In the genomic region with DNA sequence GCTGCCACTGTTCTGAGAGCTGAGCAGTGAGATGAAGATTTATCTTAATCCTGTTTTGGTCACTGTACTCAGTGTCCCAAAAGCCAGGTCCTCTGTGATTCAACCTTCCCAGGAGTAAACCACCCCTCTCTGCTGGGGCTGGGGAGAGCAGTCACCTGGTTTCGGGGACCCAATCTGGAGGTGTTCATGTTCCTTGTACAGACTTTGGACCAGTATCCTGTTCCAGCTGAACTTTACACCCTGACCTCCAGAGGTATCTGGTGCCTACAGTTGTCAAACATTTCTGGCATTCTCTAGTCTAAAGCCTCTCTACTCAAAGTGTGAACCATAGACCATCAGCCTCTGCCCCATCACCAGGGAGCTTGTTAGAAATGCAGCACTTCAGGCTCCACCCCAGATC, we compare ENCODE assay signal across 17 cellular contexts. TPM values are rescaled to one million over a fixed set of nuclear protein-coding genes. Genes with fewer than 3 reads are reported as not detected.
DNase-seq lines count a peak whose midpoint lies in the region; ATAC-seq, FAIRE-seq and TF ChIP-seq lines count a peak whose summit lies in the region.
"Had no signal": no experiment of that assay in that cellular context is flagged by ENCODE, and none has a peak within 500 bp of the region (broad histone marks: within the 10 kb centered on the region; RNA-seq: fewer than 3 reads in every experiment).

No MANE protein-coding gene starts in this region.

- H2AFZ ChIP-seq in HepG2 (ENCODE audit: low read length), result no peak overlapping the region

- TF ChIP-seq EP300 in HepG2 (IDR thresholded peaks at IDR 0.05; ENCODE audit: low read depth in 2 of 2, low read length in 2 of 2) (peak in 1 of 2 experiments; percentile 72; a peak in 2 of 4 replicates), HepG2 (CRISPR knock-in tag; IDR thresholded peaks at IDR 0.05; ENCODE audit: borderline replicate concordance) (0 out of 2 replicates have a peak, but pooled peaks have one; percentile 41), stomach (IDR thresholded peaks at IDR 0.05) (no peak)

- 17% methylated on average over 1 of the region's 1 CpG for WGBS in HepG2 (ENCODE audit: low lambda C conversion rate)
- 40 to 70% (median 60%) methylated on average over 1 of the region's 1 CpG for WGBS in stomach, 5 donors

- H3K36me3 ChIP-seq in bronchial epithelial cell (ENCODE audit: control insufficient read depth, insufficient read depth, low read length), result no peaks in the 10 kb centered on the region
- H3K36me3 ChIP-seq in HepG2 (replicated peaks in 1 of 2; ENCODE audit: control insufficient read depth in 1 of 2, insufficient read depth in 2 of 2, low read length in 2 of 2), result no peaks in the 10 kb centered on the region
- H3K36me3 ChIP-seq in stomach, result no peaks in the 10 kb centered on the region
- no peaks in the 10 kb centered on the region for H3K36me3 ChIP-seq in gastrocnemius medialis
- H3K36me3 ChIP-seq: HAP-1 had no signal

- DNase-seq in activated naive CD8-positive, alpha-beta T cell treated with anti-CD3 and anti-CD28 coated beads, Interleukin-2, amount 50 U/mL, for 24 hours, result no peak
- DNase-seq in activated naive CD8-positive, alpha-beta T cell treated with anti-CD3 and anti-CD28 coated beads for 36 hours, result no peak
- DNase-seq in bronchial epithelial cell (ENCODE audit: low read depth), result no peak
- peak; percentile 84 for DNase-seq in HepG2 (ENCODE audit: low spot score)
- no peak for DNase-seq in stomach
- DNase-seq in NCI-H1092 treated with DMSO at 0.1 percent for 48 hours (lab: John Stamatoyannopoulos, UW), result no peak
- DNase-seq in gastrocnemius medialis, result no peak
- DNase-seq in NCI-H1930 (lab: John Stamatoyannopoulos, UW), result no peak
- DNase-seq: C1 segment of cervical spinal cord, COR-L47, NCI-H1436 treated with DMSO at 0.1 percent for 48 hours, NCI-H2107, NCI-H446, SHP77 had no signal

- intact Hi-C loops in HepG2 (cut with micrococcal nuclease; ENCODE audit: unreplicated experiment), result loop anchor here (2.0 kb wide), 1 partner anchor 17 kb away; no protein-coding TSS in a partner anchor
- intact Hi-C loops in stomach (cut with DNase I; ENCODE audit: low total_unique reads), result no loop called here
- intact Hi-C loops in gastrocnemius medialis (cut with DNase I; ENCODE audit: low total_unique reads), result no loop called here

- peaks cover 77% of the 10 kb centered on the region for H3K79me2 ChIP-seq in HepG2 (ENCODE audit: insufficient read depth, low read length)

- no peak overlapping the region for H3K4me3 ChIP-seq in bronchial epithelial cell (ENCODE audit: low read depth, low read length)
- H3K4me3 ChIP-seq in HepG2 (replicated peaks in 1 of 3; ENCODE audit: insufficient read depth in 1 of 3, low read depth in 2 of 3, low read length in 3 of 3), result no peak overlapping the region
- no peak overlapping the region for H3K4me3 ChIP-seq in stomach
- no peak overlapping the region for H3K4me3 ChIP-seq in gastrocnemius medialis
- H3K4me3 ChIP-seq: HAP-1 had no signal

- TF ChIP-seq CTCF in bronchial epithelial cell (IDR thresholded peaks at IDR 0.05; ENCODE audit: insufficient read depth, low read length, severe bottlenecking) (no peak), HepG2 (CRISPR knock-in tag; IDR thresholded peaks at IDR 0.05) (no peak), stomach (IDR thresholded peaks at IDR 0.05) (no peak), gastrocnemius medialis (IDR thresholded peaks at IDR 0.05 in 4 of 5, conservative IDR thresholded peaks at IDR 0.05 in 1 of 5) (no peak)

- peaks cover 4% of the 10 kb centered on the region for H3K36me3 Mint-ChIP-seq in activated naive CD8-positive, alpha-beta T cell treated with anti-CD3 and anti-CD28 coated beads, Interleukin-2, amount 50 U/mL, for 24 hours (ENCODE audit: low read depth)
- peaks cover 11% of the 10 kb centered on the region for H3K36me3 Mint-ChIP-seq in activated naive CD8-positive, alpha-beta T cell treated with anti-CD3 and anti-CD28 coated beads for 36 hours

- no peak overlapping the region for H3K9ac ChIP-seq in HepG2 (ENCODE audit: insufficient read depth, low read depth, low read length)

- peaks cover 41% of the 10 kb centered on the region for H3K4me1 Mint-ChIP-seq in activated naive CD8-positive, alpha-beta T cell treated with anti-CD3 and anti-CD28 coated beads, Interleukin-2, amount 50 U/mL, for 24 hours
- peaks cover 56% of the 10 kb centered on the region for H3K4me1 Mint-ChIP-seq in activated naive CD8-positive, alpha-beta T cell treated with anti-CD3 and anti-CD28 coated beads for 36 hours

- peak overlapping the region; percentile 37 for H3K4me2 ChIP-seq in HepG2 (ENCODE audit: low read depth, low read length)

- peak overlapping the region; percentile 61 for H3K27ac ChIP-seq in HepG2 (ENCODE audit: extremely low read length, insufficient read depth, low read length)
- H3K27ac ChIP-seq in stomach, result peak overlapping the region in 4 of 5 donors; percentile 11 to 41 (median 25)
- no peak overlapping the region for H3K27ac ChIP-seq in gastrocnemius medialis

- peak; percentile 43; the same call in 1 of the 2 replicates for TF ChIP-seq RAD21 in HepG2 (CRISPR knock-in tag; IDR thresholded peaks at IDR 0.05)

- H3K9me3 ChIP-seq in HepG2 (ENCODE audit: low read length) (no peaks in the 10 kb centered on the region), stomach (no peaks in the 10 kb centered on the region), gastrocnemius medialis (no peaks in the 10 kb centered on the region)
- H3K9me3 ChIP-seq: HAP-1 had no signal

- no TSS peak for BruUV-seq in HepG2 (replicated peaks; lab: Mats Ljungman, UMichigan)

- ATAC-seq in activated naive CD8-positive, alpha-beta T cell treated with anti-CD3 and anti-CD28 coated beads, Interleukin-2, amount 50 U/mL, for 24 hours, result peak; percentile 36
- ATAC-seq in HepG2 (peak; percentile 98), gastrocnemius medialis (no peak)
- ATAC-seq: Panc1 had no signal

- H3K4me3 Mint-ChIP-seq in activated naive CD8-positive, alpha-beta T cell treated with anti-CD3 and anti-CD28 coated beads, Interleukin-2, amount 50 U/mL, for 24 hours, result no peak overlapping the region
- H3K4me3 Mint-ChIP-seq in activated naive CD8-positive, alpha-beta T cell treated with anti-CD3 and anti-CD28 coated beads for 36 hours, result no peak overlapping the region

- H3K4me1 ChIP-seq in HepG2 (ENCODE audit: insufficient read depth, low read length) (peaks cover 57% of the 10 kb centered on the region), stomach (peaks cover 26 to 69% (median 49%) of the 10 kb centered on the region in 4 donors), gastrocnemius medialis (peaks cover 4 to 27% of the 10 kb centered on the region in 2 donors)

- H3K9me3 Mint-ChIP-seq in activated naive CD8-positive, alpha-beta T cell treated with anti-CD3 and anti-CD28 coated beads, Interleukin-2, amount 50 U/mL, for 24 hours, result no peaks in the 10 kb centered on the region
- peaks cover 3% of the 10 kb centered on the region for H3K9me3 Mint-ChIP-seq in activated naive CD8-positive, alpha-beta T cell treated with anti-CD3 and anti-CD28 coated beads for 36 hours

- H3K27me3 ChIP-seq in bronchial epithelial cell (ENCODE audit: control insufficient read depth, insufficient read depth, low read length) (no peaks in the 10 kb centered on the region), HepG2 (ENCODE audit: control insufficient read depth in 1 of 2, insufficient read depth in 2 of 2, low read length in 2 of 2) (no peaks in the 10 kb centered on the region), stomach (no peaks in the 10 kb centered on the region), gastrocnemius medialis (no peaks in the 10 kb centered on the region)

- in situ Hi-C loops in HepG2 (cut with HindIII; ENCODE audit: extremely low pct_ligation_motif_present, low pct_unique_long_range_greater_than_20kb) (no loop called here), gastrocnemius medialis (cut with MboI; ENCODE audit: low sequenced_read_pairs in 4 of 4) (no loop called here)

- TF ChIP-seq POLR2A in HepG2 (IDR thresholded peaks at IDR 0.05; ENCODE audit: insufficient read depth in 1 of 2, low read depth in 2 of 2, low read length in 2 of 2) (no peak), stomach (IDR thresholded peaks at IDR 0.05) (no peak), gastrocnemius medialis (IDR thresholded peaks at IDR 0.05) (no peak)

- CTCF ChIA-PET in HepG2 (lab: Yijun Ruan, JAX; ENCODE audit: low intra/inter-chr PET ratio, low total read pairs), result no interaction called here

- FAIRE-seq in bronchial epithelial cell (lab: Jason Lieb, UNC) (peak; percentile 76), HepG2 (lab: Jason Lieb, UNC) (peak; percentile 72)
- FAIRE-seq: GM18507 had no signal

- H3K27ac Mint-ChIP-seq in activated naive CD8-positive, alpha-beta T cell treated with anti-CD3 and anti-CD28 coated beads, Interleukin-2, amount 50 U/mL, for 24 hours, result no peak overlapping the region
- H3K27ac Mint-ChIP-seq in activated naive CD8-positive, alpha-beta T cell treated with anti-CD3 and anti-CD28 coated beads for 36 hours, result no peak overlapping the region

- POLR2A ChIA-PET in HepG2 (lab: Yijun Ruan, JAX), result interaction anchor here (0.7 kb wide), 1 partner anchor 10 kb away, joined by 3 read pairs; no protein-coding TSS in a partner anchor

- no peaks in the 10 kb centered on the region for H3K27me3 Mint-ChIP-seq in activated naive CD8-positive, alpha-beta T cell treated with anti-CD3 and anti-CD28 coated beads, Interleukin-2, amount 50 U/mL, for 24 hours
- no peaks in the 10 kb centered on the region for H3K27me3 Mint-ChIP-seq in activated naive CD8-positive, alpha-beta T cell treated with anti-CD3 and anti-CD28 coated beads for 36 hours

- 0 out of 2 replicates have a peak, but pooled peaks cover 2% of the 10 kb centered on the region for H4K20me1 ChIP-seq in HepG2 (ENCODE audit: insufficient read depth, low read length)

RNA-seq across cellular contexts. Expression of a gene that starts 22.1 kb away (rescaled TPM):
- total RNA-seq in activated naive CD8-positive, alpha-beta T cell treated with anti-CD3 and anti-CD28 coated beads for 36 hours, result 10 to 100 TPM; 20.6 to 21.3 TPM
- total RNA-seq in bronchial epithelial cell (50.8 and 55.3 TPM in 2 replicates), HepG2 (2016; rRNA removed; fragmentation: Illumina TruSeq; extraction: Trizol) (17.3 and 20.3 TPM in 2 replicates), stomach (100 to 1,000 TPM in 1 of 5 donors, 10 to 100 TPM in 4; 47.5 to 102 (median 68.3) TPM), gastrocnemius medialis (10 to 100 TPM; 11.9 to 18.0 (median 14.7) TPM)
- 2.1 and 2.4 TPM in 2 replicates for total RNA-seq in HepG2 (2016; cell fraction: cytosol; rRNA removed; fragmentation: Illumina TruSeq; extraction: Trizol; ENCODE audit: low read depth)
- 15.6 and 19.2 TPM in 2 replicates for total RNA-seq in HepG2 (2016; cell fraction: insoluble cytoplasmic fraction; rRNA removed; fragmentation: Illumina TruSeq; extraction: Trizol)
- total RNA-seq in HepG2 (2016; cell fraction: membrane; rRNA removed; fragmentation: Illumina TruSeq; extraction: Trizol), result 7.9 and 8.5 TPM in 2 replicates
- 28.3 and 35.1 TPM in 2 replicates for total RNA-seq in HepG2 (2016; cell fraction: nucleus; rRNA removed; fragmentation: Illumina TruSeq; extraction: Trizol)
- polyA plus RNA-seq in HepG2 (2011; rRNA removed) (8.6 and 10.1 TPM in 2 replicates), stomach (1 to 10 TPM; 4.0 to 6.6 (median 5.5) TPM)
- 4.7 and 8.3 TPM in 2 replicates for polyA plus RNA-seq in HepG2 (2011; cell fraction: cytosol; rRNA removed)
- polyA plus RNA-seq in HepG2 (2011; cell fraction: nucleus; rRNA removed), result 3.9 and 5.3 TPM in 2 replicates
- polyA plus RNA-seq in HepG2 (2012), result 18.5 and 21.2 TPM in 2 replicates
- polyA plus RNA-seq in HepG2 (2016; cell fraction: cytosol; fragmentation: Illumina TruSeq; extraction: Trizol; ENCODE audit: low read depth), result 1.3 and 1.4 TPM in 2 replicates
- 13.9 and 14.3 TPM in 2 replicates for polyA plus RNA-seq in HepG2 (2016; cell fraction: insoluble cytoplasmic fraction; fragmentation: Illumina TruSeq; extraction: Trizol; ENCODE audit: low read depth)
- 3.6 and 4.3 TPM in 2 replicates for polyA plus RNA-seq in HepG2 (2016; cell fraction: membrane; fragmentation: Illumina TruSeq; extraction: Trizol; ENCODE audit: low read depth)
- 26.8 and 27.2 TPM in 2 replicates for polyA plus RNA-seq in HepG2 (2016; cell fraction: nucleus; fragmentation: Illumina TruSeq; extraction: Trizol; ENCODE audit: insufficient read depth, low read depth)
- polyA minus RNA-seq in HepG2 (2011; rRNA and poly(A)+ RNA removed; ENCODE audit: low replicate concordance), result 0.05 and 16.1 TPM in 2 replicates
- 17.0 and 18.7 TPM in 2 replicates for polyA minus RNA-seq in HepG2 (2011; cell fraction: cytosol; rRNA and poly(A)+ RNA removed)
- 20.2 and 23.0 TPM in 2 replicates for polyA minus RNA-seq in HepG2 (2011; cell fraction: nucleus; rRNA and poly(A)+ RNA removed)

Comparison
In these comparisons a context has a peak if more than half of its experiments do, and no peak if none do; other contexts are left out.
1. ATAC-seq: peak in activated naive CD8-positive, alpha-beta T cell treated with anti-CD3 and anti-CD28 coated beads, Interleukin-2, amount 50 U/mL, for 24 hours (single experiment) and HepG2 (single experiment); none in gastrocnemius medialis (0 of 2).
2. H3K27ac ChIP-seq: peak in HepG2 (single experiment) and stomach (4 of 5); none in gastrocnemius medialis (0 of 4).